ENCODE assay signal across 18 cellular contexts in the genomic region with DNA sequence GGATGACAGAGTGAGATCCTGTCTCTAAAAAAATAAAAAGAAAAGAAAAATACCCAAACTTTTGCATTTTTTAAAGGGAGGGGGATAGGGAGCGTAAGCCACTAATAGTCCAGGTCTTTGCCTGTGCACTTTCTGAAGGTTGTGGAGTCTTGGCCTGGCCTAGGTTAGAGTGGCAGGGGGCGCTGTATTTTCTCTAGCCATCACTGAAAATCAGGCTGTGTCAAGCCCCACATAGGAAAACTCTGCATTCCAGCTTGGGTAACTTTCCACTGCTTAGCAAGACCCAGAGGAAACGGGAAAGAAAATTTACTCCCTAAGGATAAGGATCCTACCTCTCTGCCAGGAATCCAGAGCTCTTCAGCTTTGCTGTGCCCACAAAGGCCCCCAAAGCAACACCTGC. TPM values are rescaled to one million over a fixed set of nuclear protein-coding genes. Genes with fewer than 3 reads are reported as not detected.
A peak's percentile ranks its signal among the peaks of the same experiment; 100 is the strongest.
DNase-seq lines count a peak whose midpoint lies in the region; TF ChIP-seq lines count a peak whose summit lies in the region.
"Had no signal": no experiment of that assay in that cellular context is flagged by ENCODE, and none has a peak within 500 bp of the region (broad histone marks: within the 10 kb centered on the region; RNA-seq: fewer than 3 reads in every experiment).

No MANE protein-coding gene starts in this region.

- H2BK12ac ChIP-seq in trophoblast cell (ENCODE audit: low read length) = no peak overlapping the region

- POLR2A ChIA-PET in A673 (lab: Charles Lee; ENCODE audit: low non-redundant PET) = no interaction called here

- BruUV-seq in A673 (replicated peaks; lab: Mats Ljungman, UMichigan) = no TSS peak

- no peaks in the 10 kb centered on the region for H3K4me1 ChIP-seq in A673 (ENCODE audit: insufficient read depth, low read length, poor library complexity, severe bottlenecking)
- no peaks in the 10 kb centered on the region for H3K4me1 ChIP-seq in OCI-LY1 (ENCODE audit: insufficient read depth, low read length, severe bottlenecking)
- H3K4me1 ChIP-seq in endodermal cell (ENCODE audit: control insufficient read depth, insufficient read depth, low read length) = no peaks in the 10 kb centered on the region
- H3K4me1 ChIP-seq in trophoblast cell (ENCODE audit: control insufficient read depth in 1 of 2, insufficient read depth in 2 of 2, low read length in 2 of 2) = peaks cover 0 to 9% of the 10 kb centered on the region in 2 experiments
- H3K4me1 ChIP-seq: esophagus muscularis mucosa had no signal

- H3K4me2 ChIP-seq in OCI-LY1 (ENCODE audit: low read length) (no peak overlapping the region), trophoblast cell (ENCODE audit: low read length) (no peak overlapping the region)

- H3K18ac ChIP-seq in trophoblast cell (ENCODE audit: low read length) = no peak overlapping the region

- no peaks in the 10 kb centered on the region for H3K79me1 ChIP-seq in trophoblast cell (ENCODE audit: low read length)

- no peak overlapping the region for H4K91ac ChIP-seq in trophoblast cell (ENCODE audit: low read depth, low read length)

- H3K4me3 ChIP-seq in A673 (ENCODE audit: low read depth, low read length, poor library complexity, severe bottlenecking) (no peak overlapping the region), GM12875 (ENCODE audit: low read depth, low read length) (no peak overlapping the region), OCI-LY1 (ENCODE audit: low read depth, low read length, poor library complexity, severe bottlenecking) (no peak overlapping the region), endodermal cell (ENCODE audit: low read length) (no peak overlapping the region), trophoblast cell (ENCODE audit: low read depth, low read length) (no peak overlapping the region)
- H3K4me3 ChIP-seq: body of pancreas, esophagus muscularis mucosa, heart right ventricle, SJSA1 had no signal

- no peak overlapping the region for H3K14ac ChIP-seq in trophoblast cell (ENCODE audit: low read length)

- H3K27me3 Mint-ChIP-seq in endodermal cell (ENCODE audit: insufficient read depth) = peaks cover 16% of the 10 kb centered on the region

- H3K23ac ChIP-seq in trophoblast cell (ENCODE audit: low read length) = no peak overlapping the region

- no peaks in the 10 kb centered on the region for H4K20me1 ChIP-seq in OCI-LY1 (ENCODE audit: insufficient read depth, low read length)

- no peak overlapping the region for H2BK120ac ChIP-seq in trophoblast cell (ENCODE audit: insufficient read depth, low read length, poor library complexity)

- no peak overlapping the region for H3K27ac ChIP-seq in A673 (ENCODE audit: low read depth, low read length, poor library complexity, severe bottlenecking)
- no peak overlapping the region for H3K27ac ChIP-seq in OCI-LY1 (ENCODE audit: low read depth, low read length, poor library complexity, severe bottlenecking)
- H3K27ac ChIP-seq in endodermal cell (ENCODE audit: low read depth, low read length) = no peak overlapping the region
- H3K27ac ChIP-seq in trophoblast cell (ENCODE audit: low read depth, low read length) = no peak overlapping the region
- H3K27ac ChIP-seq: body of pancreas, esophagus muscularis mucosa, heart right ventricle, SJSA1 had no signal

- H3K27me3 ChIP-seq in A673 (replicated peaks; ENCODE audit: insufficient read depth, low read depth, low read length, poor library complexity) (peaks cover 16% of the 10 kb centered on the region), OCI-LY1 (ENCODE audit: insufficient read depth, low read length) (no peaks in the 10 kb centered on the region; the same call in 1 of the 2 replicates), endodermal cell (ENCODE audit: control insufficient read depth, insufficient read depth, low read length, poor library complexity, severe bottlenecking) (no peaks in the 10 kb centered on the region), trophoblast cell (ENCODE audit: insufficient read depth, low read length) (no peaks in the 10 kb centered on the region)
- H3K27me3 ChIP-seq: body of pancreas had no signal

- no peak overlapping the region for H3K4me3 Mint-ChIP-seq in endodermal cell
- H3K4me3 Mint-ChIP-seq: activated T-cell treated with anti-CD3 and anti-CD28 coated beads, Interleukin-2, amount 50 U/mL, for 24 hours had no signal

- H3K9me2 ChIP-seq in OCI-LY1 (ENCODE audit: low read depth, low read length) = 0 out of 2 replicates have a peak, but pooled peaks cover 4% of the 10 kb centered on the region

- H3K4me1 Mint-ChIP-seq in endodermal cell = peaks cover 15% of the 10 kb centered on the region

- H3K79me2 ChIP-seq in OCI-LY1 (ENCODE audit: insufficient read depth, low read length) = no peaks in the 10 kb centered on the region
- no peaks in the 10 kb centered on the region for H3K79me2 ChIP-seq in trophoblast cell (ENCODE audit: control insufficient read depth, insufficient read depth, low read length, poor library complexity)

- H2AFZ ChIP-seq in OCI-LY1 (ENCODE audit: low read length) (no peak overlapping the region), trophoblast cell (ENCODE audit: insufficient read depth, low read length, poor library complexity) (no peak overlapping the region)

- CTCF ChIA-PET in A673 (lab: Charles Lee) = no interaction called here

- H3K9me3 Mint-ChIP-seq in endodermal cell = no peaks in the 10 kb centered on the region
- H3K9me3 Mint-ChIP-seq: activated naive CD4-positive, alpha-beta T cell treated with anti-CD3 and anti-CD28 coated beads, Interleukin-2, amount 50 U/mL, for 72 hours; activated T-cell treated with anti-CD3 and anti-CD28 coated beads, Interleukin-2, amount 50 U/mL, for 24 hours had no signal

- peak; percentile 27; the same call in 1 of the 2 replicates for TF ChIP-seq CTCF in A673 (conservative IDR thresholded peaks at IDR 0.05; ENCODE audit: low read depth, low read length)
- TF ChIP-seq CTCF in GM12875 (IDR thresholded peaks at IDR 0.05; ENCODE audit: borderline replicate concordance, insufficient read depth, low read depth, low read length) = peak; percentile 17; the same call in 1 of the 2 replicates
- peak; percentile 67 for TF ChIP-seq CTCF in OCI-LY1 (IDR thresholded peaks at IDR 0.05; ENCODE audit: low read length)
- peak; percentile 69 for TF ChIP-seq CTCF in endodermal cell (conservative IDR thresholded peaks at IDR 0.05)

- H3K36me3 Mint-ChIP-seq in endodermal cell (ENCODE audit: low read depth) = no peaks in the 10 kb centered on the region
- H3K36me3 Mint-ChIP-seq: activated naive CD4-positive, alpha-beta T cell treated with anti-CD3 and anti-CD28 coated beads, Interleukin-2, amount 50 U/mL, for 72 hours had no signal

- intact Hi-C loops in A673 (cut with micrococcal nuclease; ENCODE audit: unreplicated experiment) = no loop called here

- WGBS in endodermal cell (ENCODE audit: insufficient coverage in 1 of 2, insufficient read length in 1 of 2), 2 experiments = 53 to 75% methylated on average over 2 to 3 of the region's 3 CpGs
- no CpG with 5 or more reads among the region's 3 CpGs for WGBS in trophoblast cell (ENCODE audit: extremely low coverage, insufficient coverage, insufficient read length)

- H3K9ac ChIP-seq in OCI-LY1 (ENCODE audit: low read length) (no peak overlapping the region), endodermal cell (ENCODE audit: extremely low read depth, low read length, poor library complexity, severe bottlenecking) (no peak overlapping the region), trophoblast cell (ENCODE audit: low read length) (no peak overlapping the region)

- no peak overlapping the region for H2BK5ac ChIP-seq in trophoblast cell (ENCODE audit: low read depth, low read length, poor library complexity)

- H3K36me3 ChIP-seq in A673 (ENCODE audit: insufficient read depth, low read length, poor library complexity, severe bottlenecking) (no peaks in the 10 kb centered on the region), OCI-LY1 (ENCODE audit: insufficient read depth, low read length) (no peaks in the 10 kb centered on the region; the same call in 1 of the 2 replicates), endodermal cell (ENCODE audit: control insufficient read depth, insufficient read depth, low read length) (no peaks in the 10 kb centered on the region), trophoblast cell (ENCODE audit: control insufficient read depth in 1 of 2, insufficient read depth in 2 of 2, low read length in 2 of 2) (no peaks in the 10 kb centered on the region)
- H3K36me3 ChIP-seq: esophagus muscularis mucosa, heart right ventricle, SJSA1 had no signal

- no peak for DNase-seq in A673 (ENCODE audit: low spot score)
- DNase-seq in endodermal cell = peak; percentile 86
- DNase-seq in ecto neural progenitor cell (ENCODE audit: low spot score) = no peak
- no peak for DNase-seq in NCI-H1436 (lab: John Stamatoyannopoulos, UW)
- no peak for DNase-seq in trophoblast cell
- no peak for DNase-seq in NCI-H1417 treated with DMSO at 0.1 percent for 48 hours (lab: John Stamatoyannopoulos, UW)
- DNase-seq: activated CD4-positive, alpha-beta T cell treated with anti-CD3 and anti-CD28 coated beads, Interleukin-2, amount 50 U/mL, for 4 hours; activated T-cell treated with anti-CD3 and anti-CD28 coated beads, Interleukin-2, amount 50 U/mL, for 24 hours; dermis blood vessel endothelial cell; heart right ventricle; kidney glomerular epithelial cell; right cardiac atrium had no signal

- no peak overlapping the region for H2AK5ac ChIP-seq in trophoblast cell (ENCODE audit: low read length)

- no peak overlapping the region for H4K8ac ChIP-seq in trophoblast cell (ENCODE audit: low read depth, low read length)

- peak overlapping the region; percentile 35 for H3K27ac Mint-ChIP-seq in endodermal cell
- H3K27ac Mint-ChIP-seq: activated naive CD4-positive, alpha-beta T cell treated with anti-CD3 and anti-CD28 coated beads, Interleukin-2, amount 50 U/mL, for 72 hours; activated T-cell treated with anti-CD3 and anti-CD28 coated beads, Interleukin-2, amount 50 U/mL, for 24 hours had no signal

- H3K9me3 ChIP-seq in A673 (ENCODE audit: low read depth, low read length, poor library complexity, severe bottlenecking) = no peaks in the 10 kb centered on the region
- peaks cover 5% of the 10 kb centered on the region; the same call in 1 of the 2 replicates for H3K9me3 ChIP-seq in OCI-LY1 (ENCODE audit: low read length)
- no peaks in the 10 kb centered on the region for H3K9me3 ChIP-seq in endodermal cell (ENCODE audit: control insufficient read depth, low read length)
- no peaks in the 10 kb centered on the region for H3K9me3 ChIP-seq in trophoblast cell (ENCODE audit: insufficient read depth, low read depth, low read length)
- H3K9me3 ChIP-seq: body of pancreas, esophagus muscularis mucosa, heart right ventricle, SJSA1 had no signal

- H3K4ac ChIP-seq in trophoblast cell (ENCODE audit: low read depth, low read length) = no peak overlapping the region

- no peak overlapping the region for H4K12ac ChIP-seq in trophoblast cell (ENCODE audit: low read depth, low read length)

- no peaks in the 10 kb centered on the region for H3F3A ChIP-seq in OCI-LY1 (ENCODE audit: insufficient read depth, low read length)

RNA-seq across cellular contexts. Expression of a gene that starts 10.5 kb away (rescaled TPM):
- total RNA-seq in A673 (2021) (not detected in 2 replicates), endodermal cell (under 1 TPM in 1 of 2 donors, not detected in 1; 0.24 TPM)
- polyA plus RNA-seq in endodermal cell (2013, experiment 1 of 2) = not detected
- 0.25 TPM for polyA plus RNA-seq in endodermal cell (2013, experiment 2 of 2)
- polyA plus RNA-seq in trophoblast cell (2013) = 0.03 TPM in 1 of 2 replicates, not detected in the other
- total RNA-seq: activated naive CD4-positive, alpha-beta T cell treated with anti-CD3 and anti-CD28 coated beads, Interleukin-2, amount 50 U/mL, for 72 hours; body of pancreas; dermis blood vessel endothelial cell; esophagus muscularis mucosa; heart right ventricle; right cardiac atrium; SJSA1 had no signal
- polyA plus RNA-seq: heart right ventricle, right cardiac atrium had no signal

RNA-seq across cellular contexts. Expression of a gene that starts 23.5 kb away (rescaled TPM):
- total RNA-seq in A673 (2021) (177 and 180 TPM in 2 replicates), endodermal cell (100 to 1,000 TPM; 240 to 267 TPM)
- 125 TPM for polyA plus RNA-seq in endodermal cell (2013, experiment 1 of 2)
- 130 TPM for polyA plus RNA-seq in endodermal cell (2013, experiment 2 of 2)
- polyA plus RNA-seq in trophoblast cell (2013) = 183 TPM in 2 replicates

RNA-seq across cellular contexts. Expression of a gene that starts 34.9 kb away (rescaled TPM):
- total RNA-seq in A673 (2021) (0.52 and 0.83 TPM in 2 replicates), endodermal cell (1 to 10 TPM; 1.9 to 2.2 TPM)
- 1.2 TPM for polyA plus RNA-seq in endodermal cell (2013, experiment 1 of 2)
- 2.1 TPM for polyA plus RNA-seq in endodermal cell (2013, experiment 2 of 2)
- 1.7 and 1.9 TPM in 2 replicates for polyA plus RNA-seq in trophoblast cell (2013)

RNA-seq across cellular contexts. Expression of a gene that starts 40.2 kb away (rescaled TPM):
- total RNA-seq in A673 (2021) (83.5 and 96.9 TPM in 2 replicates), endodermal cell (100 to 1,000 TPM; 234 to 277 TPM)
- 198 TPM for polyA plus RNA-seq in endodermal cell (2013, experiment 1 of 2)
- 184 TPM for polyA plus RNA-seq in endodermal cell (2013, experiment 2 of 2)
- polyA plus RNA-seq in trophoblast cell (2013) = 131 and 139 TPM in 2 replicates

RNA-seq across cellular contexts. Expression of a gene that starts 43.0 kb away (rescaled TPM):
- total RNA-seq in A673 (2021) (15.2 and 15.5 TPM in 2 replicates), endodermal cell (10 to 100 TPM; 14.8 to 15.3 TPM)
- polyA plus RNA-seq in endodermal cell (2013, experiment 1 of 2) = 11.7 TPM
- 8.9 TPM for polyA plus RNA-seq in endodermal cell (2013, experiment 2 of 2)
- polyA plus RNA-seq in trophoblast cell (2013) = 9.0 TPM in 2 replicates

Comparison
In these comparisons a context has a peak if more than half of its experiments do, and no peak if none do; other contexts are left out.
1. CTCF ChIP-seq: peak in every context shown above with its lines; median percentile 69 in endodermal cell; 67 in OCI-LY1; 27 in A673; 17 in GM12875.